Comparison of ENCODE assay signal across 25 cellular contexts in the genomic region with DNA sequence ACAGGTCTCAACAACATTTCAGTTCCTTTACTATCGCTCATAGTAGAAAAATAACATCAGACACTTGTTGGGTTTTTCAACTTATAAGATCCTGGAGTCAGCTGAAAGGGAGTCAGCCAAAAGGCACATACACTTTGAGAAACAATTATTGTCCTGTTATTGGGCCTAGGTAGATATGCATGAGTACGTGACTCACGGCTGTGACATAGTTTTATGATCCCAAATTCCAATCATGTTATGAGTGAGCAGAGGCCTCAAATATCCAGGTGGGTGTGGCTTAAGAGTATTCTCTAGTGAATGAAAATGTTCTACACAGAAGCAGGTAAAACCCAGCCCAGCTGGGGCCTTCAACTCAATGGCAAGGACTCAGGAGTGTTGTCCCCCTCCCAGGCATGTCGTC. TPM values are rescaled to one million over a fixed set of nuclear protein-coding genes. Genes with fewer than 3 reads are reported as not detected.
DNase-seq lines count a peak whose midpoint lies in the region; ATAC-seq, FAIRE-seq and TF ChIP-seq lines count a peak whose summit lies in the region.
"Had no signal": no experiment of that assay in that cellular context is flagged by ENCODE, and none has a peak within 500 bp of the region (broad histone marks: within the 10 kb centered on the region; RNA-seq: fewer than 3 reads in every experiment).

No MANE protein-coding gene starts in this region.

- WGBS in small intestine, 3 donors, result 47 to 76% (median 54%) methylated on average over 4 of the region's 4 CpGs
- WGBS in heart left ventricle, 4 donors, result 79 to 92% (median 81%) methylated on average over 4 of the region's 4 CpGs

- no peaks in the 10 kb centered on the region for H4K20me1 ChIP-seq in keratinocyte (ENCODE audit: control insufficient read depth, extremely low read depth, insufficient read depth, low read length)
- H4K20me1 ChIP-seq: BLaER1 had no signal

- H3K27me3 ChIP-seq in RWPE2 (ENCODE audit: insufficient read depth, poor library complexity, severe bottlenecking), result no peaks in the 10 kb centered on the region
- no peaks in the 10 kb centered on the region for H3K27me3 ChIP-seq in keratinocyte (ENCODE audit: control insufficient read depth, extremely low read depth, insufficient read depth, low read length)
- H3K27me3 ChIP-seq in small intestine (ENCODE audit: control insufficient read depth in 2 of 2, insufficient read depth in 2 of 2, low read length in 2 of 2), result peaks cover 0 to 8% of the 10 kb centered on the region in 2 donors
- H3K27me3 ChIP-seq in heart left ventricle, result peaks cover 0 to 7% (median 0%) of the 10 kb centered on the region in 9 donors
- H3K27me3 ChIP-seq: BLaER1 had no signal

- H3K9me3 ChIP-seq in RWPE2 (ENCODE audit: severe bottlenecking), result peaks cover 2% of the 10 kb centered on the region
- H3K9me3 ChIP-seq in keratinocyte (ENCODE audit: control insufficient read depth, low read depth, low read length), result peaks cover 4% of the 10 kb centered on the region
- H3K9me3 ChIP-seq in small intestine (ENCODE audit: control insufficient read depth, low read depth), result no peaks in the 10 kb centered on the region
- peaks cover 0 to 14% (median 0%) of the 10 kb centered on the region in 12 donors for H3K9me3 ChIP-seq in heart left ventricle

- H3K36me3 ChIP-seq in RWPE2 (ENCODE audit: low read depth) (no peaks in the 10 kb centered on the region), keratinocyte (ENCODE audit: control insufficient read depth in 2 of 2, extremely low read depth in 1 of 2, insufficient read depth in 2 of 2, low read length in 2 of 2) (no peaks in the 10 kb centered on the region), small intestine (ENCODE audit: control insufficient read depth in 2 of 2, insufficient read depth in 2 of 2, low read length in 2 of 2) (no peaks in the 10 kb centered on the region), heart left ventricle (no peaks in the 10 kb centered on the region)
- H3K36me3 ChIP-seq: BLaER1 had no signal

- no peak overlapping the region for H2AFZ ChIP-seq in keratinocyte (ENCODE audit: control insufficient read depth, low read length)

- peak overlapping the region; percentile 49 for H3K4me2 ChIP-seq in keratinocyte (ENCODE audit: control insufficient read depth, extremely low read depth, insufficient read depth, low read depth, low read length)
- H3K4me2 ChIP-seq: BLaER1 had no signal

- FAIRE-seq in keratinocyte (lab: Jason Lieb, UNC) (peak; percentile 65), small intestine (lab: Jason Lieb, UNC) (no peak)
- FAIRE-seq: H54, RCC 7860 had no signal

- no peaks in the 10 kb centered on the region for H3K79me2 ChIP-seq in keratinocyte (ENCODE audit: control insufficient read depth, insufficient read depth, low read length)

- H3K9ac ChIP-seq in keratinocyte (ENCODE audit: control insufficient read depth, extremely low read depth, insufficient read depth, low read length), result peak overlapping the region; percentile 55
- H3K9ac ChIP-seq: BLaER1 had no signal

- no peak overlapping the region for H3K4me3 ChIP-seq in RWPE2 (ENCODE audit: severe bottlenecking)
- peak overlapping the region in 2 of 3 experiments; percentile 25 to 46 for H3K4me3 ChIP-seq in keratinocyte (ENCODE audit: control insufficient read depth in 2 of 3, extremely low read depth in 1 of 3, insufficient read depth in 2 of 3, low read depth in 1 of 3, low read length in 3 of 3)
- H3K4me3 ChIP-seq in small intestine (ENCODE audit: low read depth in 1 of 2, low read length in 2 of 2), result no peak overlapping the region
- H3K4me3 ChIP-seq in heart left ventricle, result no peak overlapping the region
- H3K4me3 ChIP-seq: BLaER1 had no signal

- H3K27ac ChIP-seq in RWPE2 (ENCODE audit: poor library complexity, severe bottlenecking), result peak overlapping the region; percentile 14
- H3K27ac ChIP-seq in keratinocyte (ENCODE audit: control insufficient read depth, insufficient read depth, low read length), result peak overlapping the region; percentile 82
- no peak overlapping the region for H3K27ac ChIP-seq in small intestine (ENCODE audit: low read depth in 1 of 2, low read length in 1 of 2)
- H3K27ac ChIP-seq in heart left ventricle, result no peak overlapping the region
- H3K27ac ChIP-seq: BLaER1 had no signal

- dilution Hi-C loops in keratinocyte (cut with MboI; ENCODE audit: extremely low pct_ligation_motif_present, low sequenced_read_pairs), result no loop called here

- ATAC-seq in RWPE2 (ENCODE audit: low read depth) (peak; percentile 85), heart left ventricle (no peak), HG02678 (IDR thresholded peaks at IDR 0.05; ENCODE audit: unreplicated experiment) (no peak), GM19397 (IDR thresholded peaks at IDR 0.05; ENCODE audit: unreplicated experiment) (no peak)

- intact Hi-C loops in heart left ventricle (cut with DNase I), result loop anchor here in 3 of 10 donors (5.0 to 10.0 kb wide), 2 partner anchors 35 to 482 kb away; no protein-coding TSS in a partner anchor

- no peak for TF ChIP-seq POLR2A in heart left ventricle (IDR thresholded peaks at IDR 0.05)

- H3K4me1 ChIP-seq in RWPE2 (ENCODE audit: insufficient read depth, poor library complexity, severe bottlenecking), result peaks cover 4% of the 10 kb centered on the region
- H3K4me1 ChIP-seq in keratinocyte (ENCODE audit: control insufficient read depth, extremely low read depth, insufficient read depth, low read length), result peaks cover 21% of the 10 kb centered on the region
- no peaks in the 10 kb centered on the region for H3K4me1 ChIP-seq in small intestine (ENCODE audit: control insufficient read depth in 2 of 2, insufficient read depth in 1 of 2, low read depth in 1 of 2, low read length in 1 of 2)
- no peaks in the 10 kb centered on the region for H3K4me1 ChIP-seq in heart left ventricle
- H3K4me1 ChIP-seq: BLaER1 had no signal

- DNase-seq in HCEC 1CT (peak; percentile 30), RWPE2 (ENCODE audit: low spot score) (no peak), keratinocyte (ENCODE audit: low read depth, low spot score) (no peak), small intestine (peak; percentile 53), heart left ventricle (no peak)
- no peak for DNase-seq in stimulated activated CD4-positive, alpha-beta T cell treated with anti-CD3 and anti-CD28 coated beads, Interleukin-2, amount 100 ng/mL, for 48 hours
- DNase-seq: CD4-positive, alpha-beta T cell; COR-L47; DMS 273 treated with DMSO at 0.1 percent for 48 hours; DMS79 treated with DMSO at 0.1 percent for 48 hours; GF-D8; KBM-7; NCI-H1694 treated with DMSO at 0.1 percent for 48 hours; NCI-H2081 treated with DMSO at 0.1 percent for 48 hours; NCI-H2171 treated with DMSO at 0.1 percent for 48 hours; NCI-H524 treated with DMSO at 0.1 percent for 48 hours; NCI-H82; SHP77 had no signal

- TF ChIP-seq CTCF in RWPE2 (IDR thresholded peaks at IDR 0.05; ENCODE audit: poor library complexity, severe bottlenecking) (no peak), keratinocyte (optimal IDR thresholded peaks at IDR 0.05 in 1 of 3, IDR thresholded peaks at IDR 0.05 in 1 of 3, conservative IDR thresholded peaks at IDR 0.05 in 1 of 3; ENCODE audit: extremely low read depth in 1 of 3, insufficient read depth in 2 of 3, low read length in 3 of 3) (no peak), heart left ventricle (IDR thresholded peaks at IDR 0.05) (no peak)

- no peaks in the 10 kb centered on the region for H3K9me1 ChIP-seq in keratinocyte (ENCODE audit: control insufficient read depth, extremely low read depth, insufficient read depth, low read length)

RNA-seq across cellular contexts. Expression of gene SERPINB8, which starts 27.2 kb away (rescaled TPM):
- polyA plus RNA-seq in keratinocyte (35.3 to 48.9 TPM (median 38.6 TPM) in 3 replicates), small intestine (10 to 100 TPM; 11.6 to 15.7 (median 12.9) TPM), heart left ventricle (10 to 100 TPM in 1 of 2 donors, under 1 TPM in 1; 0.72 to 12.6 TPM)
- 40.7 TPM for polyA plus RNA-seq in keratinocyte (2011; ENCODE audit: low read depth)
- 28.2 and 44.6 TPM in 2 replicates for polyA plus RNA-seq in keratinocyte (2011; cell fraction: cytosol; rRNA removed)
- 42.2 and 53.5 TPM in 2 replicates for polyA plus RNA-seq in keratinocyte (2011; cell fraction: nucleus; rRNA removed)
- polyA plus RNA-seq in keratinocyte (2012; ENCODE audit: low replicate concordance), result 42.9 and 55.5 TPM in 2 replicates
- 15.4 to 26.5 TPM (median 21.3 TPM) in 3 replicates for polyA minus RNA-seq in keratinocyte
- polyA minus RNA-seq in keratinocyte (2011; cell fraction: cytosol; rRNA and poly(A)+ RNA removed), result 17.1 TPM
- 13.1 and 25.6 TPM in 2 replicates for polyA minus RNA-seq in keratinocyte (2011; cell fraction: nucleus; rRNA and poly(A)+ RNA removed)
- total RNA-seq in heart left ventricle, result 10 to 100 TPM in 1 of 9 donors, 1 to 10 TPM in 8; 1.3 to 10.3 (median 3.5) TPM

RNA-seq across cellular contexts. Expression of gene HMSD, which starts 47.9 kb away (rescaled TPM):
- polyA plus RNA-seq in keratinocyte, result 0.64 to 1.2 TPM (median 0.94 TPM) in 3 replicates
- polyA plus RNA-seq in keratinocyte (2011; ENCODE audit: low read depth), result not detected
- 0.19 and 0.36 TPM in 2 replicates for polyA plus RNA-seq in keratinocyte (2011; cell fraction: cytosol; rRNA removed)
- 0.28 and 0.39 TPM in 2 replicates for polyA plus RNA-seq in keratinocyte (2011; cell fraction: nucleus; rRNA removed)
- polyA plus RNA-seq in keratinocyte (2012; ENCODE audit: low replicate concordance), result 0.89 TPM in 1 of 2 replicates, not detected in the other
- 0.07 to 3.5 TPM (median 0.66 TPM) in 3 replicates for polyA minus RNA-seq in keratinocyte
- polyA minus RNA-seq in keratinocyte (2011; cell fraction: cytosol; rRNA and poly(A)+ RNA removed), result not detected
- polyA minus RNA-seq in keratinocyte (2011; cell fraction: nucleus; rRNA and poly(A)+ RNA removed), result 1.9 TPM in 1 of 2 replicates, not detected in the other
- under 1 TPM in 1 of 3 donors, not detected in 2; 0.48 TPM for polyA plus RNA-seq in small intestine
- total RNA-seq in heart left ventricle, result 1 to 10 TPM in 1 of 9 donors, under 1 TPM in 2, not detected in 6; 0.33 to 1.3 (median 0.43) TPM
- not detected for polyA plus RNA-seq in heart left ventricle
- total RNA-seq: CD4-positive, alpha-beta T cell; HT1080; OCI-LY7 had no signal

Comparison
In these comparisons a context has a peak if more than half of its experiments do, and no peak if none do; other contexts are left out.
1. DNase-seq: peak in HCEC 1CT (single experiment) and small intestine (single experiment); none in RWPE2 (single experiment), keratinocyte (single experiment), stimulated activated CD4-positive, alpha-beta T cell treated with anti-CD3 and anti-CD28 coated beads, Interleukin-2, amount 100 ng/mL, for 48 hours (0 of 2) and heart left ventricle (0 of 5).
2. H3K27ac ChIP-seq: peak in RWPE2 (single experiment) and keratinocyte (single experiment); none in small intestine (0 of 2) and heart left ventricle (0 of 12).
3. H3K4me3 ChIP-seq: peak in keratinocyte (2 of 3); none in RWPE2 (single experiment), small intestine (0 of 2) and heart left ventricle (0 of 12).